ENCODE assay signal across 9 cellular contexts in the genomic region with DNA sequence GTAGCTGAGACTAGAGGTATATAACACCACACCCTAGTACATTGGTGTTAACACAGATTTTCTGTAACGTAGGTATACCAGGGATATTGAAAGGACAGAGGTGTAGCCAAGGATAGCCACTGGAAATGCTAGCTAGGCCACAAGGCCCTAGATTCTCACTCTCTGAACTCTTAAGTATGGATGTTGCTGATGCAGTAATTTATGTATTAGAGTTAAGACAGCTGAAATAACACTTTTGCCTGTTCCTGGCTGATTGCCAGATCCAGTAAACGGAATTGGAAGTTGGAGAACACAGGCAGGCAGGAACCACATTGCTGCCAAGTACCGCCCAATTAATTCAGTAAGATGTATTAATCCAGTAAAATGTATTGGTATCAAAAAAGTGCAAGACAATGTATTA. TPM values are rescaled to one million over a fixed set of nuclear protein-coding genes. Genes with fewer than 3 reads are reported as not detected.
A peak's percentile ranks its signal among the peaks of the same experiment; 100 is the strongest.
DNase-seq lines count a peak whose midpoint lies in the region; ATAC-seq and TF ChIP-seq lines count a peak whose summit lies in the region.
"Had no signal": no experiment of that assay in that cellular context is flagged by ENCODE, and none has a peak within 500 bp of the region (broad histone marks: within the 10 kb centered on the region; RNA-seq: fewer than 3 reads in every experiment).

No MANE protein-coding gene starts in this region.

- peaks cover 23% of the 10 kb centered on the region for H3K36me3 Mint-ChIP-seq in Calu3 (ENCODE audit: insufficient read depth, unreplicated experiment)

- DNase-seq in Calu3: no peak
- DNase-seq in NCI-H1105 (lab: John Stamatoyannopoulos, UW): peak; percentile 1
- no peak for DNase-seq in osteoblast (ENCODE audit: insufficient read length, low spot score, missing footprints)
- no peak for DNase-seq in activated CD4-positive, alpha-beta T cell treated with anti-CD3 and anti-CD28 coated beads for 48 hours
- DNase-seq in midbrain (lab: John Stamatoyannopoulos, UW): no peak
- DNase-seq in left lobe of liver (ENCODE audit: low spot score): no peak
- no peak for DNase-seq in glomerular visceral epithelial cell (ENCODE audit: extremely low spot score)
- DNase-seq: activated CD4-positive, alpha-beta T cell treated with anti-CD3 and anti-CD28 coated beads, Interleukin-2, amount 50 U/mL, for 48 hours had no signal

- intact Hi-C loops in Calu3 (cut with micrococcal nuclease; ENCODE audit: unreplicated experiment): no loop called here

- no peak overlapping the region for H3K9ac ChIP-seq in endocrine pancreas (ENCODE audit: control insufficient read depth, insufficient read depth, low read length)

- no peak overlapping the region for H3K27ac Mint-ChIP-seq in Calu3 (ENCODE audit: unreplicated experiment)

- H3K4me3 ChIP-seq in endocrine pancreas (ENCODE audit: control insufficient read depth, insufficient read depth, low read length) (peak overlapping the region; percentile 100), osteoblast (ENCODE audit: insufficient read depth, low read length) (peak overlapping the region; percentile 95)

- no peak for ATAC-seq in left lobe of liver

- no peaks in the 10 kb centered on the region for H3K9me3 ChIP-seq in endocrine pancreas (ENCODE audit: control insufficient read depth, low read length)
- no peaks in the 10 kb centered on the region for H3K9me3 ChIP-seq in osteoblast (ENCODE audit: low read depth, low read length)

- peak overlapping the region; percentile 99 for H3K27ac ChIP-seq in osteoblast (ENCODE audit: low read depth, low read length)

- H3K27me3 ChIP-seq in endocrine pancreas (ENCODE audit: control insufficient read depth, insufficient read depth, low read length): no peaks in the 10 kb centered on the region
- no peaks in the 10 kb centered on the region for H3K27me3 ChIP-seq in osteoblast (ENCODE audit: insufficient read depth, low read length)

- H3K4me2 ChIP-seq in osteoblast (ENCODE audit: insufficient read depth, low read length): peak overlapping the region; percentile 82

- no peaks in the 10 kb centered on the region for H3K9me3 Mint-ChIP-seq in Calu3 (ENCODE audit: low read depth, unreplicated experiment)

- H4K20me1 ChIP-seq in osteoblast (ENCODE audit: insufficient read depth, low read length): peaks cover 57% of the 10 kb centered on the region

- no peak overlapping the region for H2AFZ ChIP-seq in osteoblast (ENCODE audit: low read length)

- no peaks in the 10 kb centered on the region for H3K27me3 Mint-ChIP-seq in Calu3 (ENCODE audit: unreplicated experiment)

- H3K4me3 Mint-ChIP-seq in Calu3 (ENCODE audit: low read depth, unreplicated experiment): peak overlapping the region; percentile 97

- H3K36me3 ChIP-seq in endocrine pancreas (ENCODE audit: control insufficient read depth, insufficient read depth, low read length): no peaks in the 10 kb centered on the region
- H3K36me3 ChIP-seq in osteoblast (ENCODE audit: insufficient read depth, low read length): peaks cover 10% of the 10 kb centered on the region

- H3K4me1 ChIP-seq in endocrine pancreas (ENCODE audit: control insufficient read depth, insufficient read depth, low read length): peaks cover 17% of the 10 kb centered on the region
- H3K4me1 ChIP-seq in osteoblast (ENCODE audit: insufficient read depth, low read length): peaks cover 50% of the 10 kb centered on the region

- no peak for TF ChIP-seq CTCF in Calu3 (IDR thresholded peaks at IDR 0.05; ENCODE audit: unreplicated experiment)
- no peak for TF ChIP-seq CTCF in osteoblast (IDR thresholded peaks at IDR 0.05; ENCODE audit: extremely low read depth, low read depth, low read length)

- CTCF ChIA-PET in Calu3 (lab: Charles Lee): interaction anchor here (1.0 kb wide), 1 partner anchor 55 kb away, joined by 3 read pairs; no protein-coding TSS in a partner anchor

- peaks cover 32% of the 10 kb centered on the region for H3K4me1 Mint-ChIP-seq in Calu3 (ENCODE audit: low read depth, unreplicated experiment)

- BruUV-seq in Calu3 (replicated peaks; lab: Mats Ljungman, UMichigan): no TSS peak

- H3K79me2 ChIP-seq in osteoblast (ENCODE audit: insufficient read depth, low read length): peaks cover 68% of the 10 kb centered on the region

RNA-seq across cellular contexts. Expression of gene CALU, which starts 1.8 kb away (rescaled TPM):
- 115 and 154 TPM in 2 replicates for total RNA-seq in Calu3 (2022)
- total RNA-seq in osteoblast: 673 and 708 TPM in 2 replicates
- total RNA-seq in left lobe of liver: 27.5 TPM

RNA-seq across cellular contexts. Expression of gene OPN1SW, which starts 34.6 kb away (rescaled TPM):
- not detected in 2 replicates for total RNA-seq in Calu3 (2022)
- not detected in 2 replicates for total RNA-seq in osteoblast
- not detected for total RNA-seq in left lobe of liver

RNA-seq across cellular contexts. Expression of gene CCDC136, which starts 50.8 kb away (rescaled TPM):
- total RNA-seq in Calu3 (2022) (2.2 and 5.9 TPM in 2 replicates), osteoblast (7.2 and 10.0 TPM in 2 replicates), left lobe of liver (0.40 TPM)
